ENCODE assay signal across 8 cellular contexts in the genomic region with DNA sequence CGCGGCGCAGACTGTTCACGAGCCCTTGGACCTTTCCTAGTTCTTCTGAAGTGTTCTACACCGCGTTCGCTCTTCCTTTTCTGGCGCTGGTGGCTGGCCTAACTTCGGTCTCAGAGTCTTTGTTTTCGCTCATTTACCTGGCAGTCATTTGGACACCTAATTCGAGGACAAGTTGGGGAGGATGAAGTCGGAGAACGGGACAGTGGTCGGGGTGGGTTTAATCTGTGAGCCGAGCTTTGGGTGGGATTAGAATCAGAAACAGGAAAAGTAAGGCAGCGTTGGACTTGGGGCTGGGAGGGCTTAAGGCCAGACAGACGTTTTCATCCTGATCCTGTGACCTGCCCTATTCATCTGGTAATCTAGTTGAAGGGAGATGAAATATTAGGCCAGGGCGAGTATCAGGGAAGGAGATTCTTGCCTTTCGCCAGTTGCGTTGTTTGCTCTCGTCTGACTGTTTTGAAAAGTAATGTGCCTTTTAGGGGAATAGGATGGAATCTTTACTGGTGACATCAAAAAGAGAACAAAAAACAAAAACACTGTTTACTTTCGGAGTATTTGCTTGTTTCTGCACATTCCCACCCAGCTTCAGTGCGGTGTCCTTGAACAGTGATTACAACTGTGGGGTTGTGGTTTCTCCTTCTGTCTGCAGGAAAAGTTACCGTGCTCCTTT. TPM values are rescaled to one million over a fixed set of nuclear protein-coding genes. Genes with fewer than 3 reads are reported as not detected.
DNase-seq lines count a peak whose midpoint lies in the region; ATAC-seq, FAIRE-seq and TF ChIP-seq lines count a peak whose summit lies in the region.

No MANE protein-coding gene starts in this region.

- DNase-seq in Daoy (ENCODE audit: low read depth) = peak; percentile 17
- no peak for DNase-seq in activated T-helper 1 cell treated with anti-CD3 and anti-CD28 coated beads, Interleukin-12 subunit alpha, Interleukin-12 subunit beta, Interleukin-2, Interleukin-4 antibody, amounts not matched to agents 30 ng/mL and 10 ng/mL and 1 ng/mL, durations not matched to agents 14 hours and 24 hours and 36 hours (ENCODE audit: low spot score)
- DNase-seq in heart right ventricle = peak in 1 of 2 donors; percentile 7
- peak; percentile 7 for DNase-seq in retinal pigment epithelial cell (ENCODE audit: low read depth)
- no peak for DNase-seq in RCC 7860 (ENCODE audit: low spot score)

- H3K27me3 Mint-ChIP-seq in activated T-helper 1 cell treated with anti-CD3 and anti-CD28 coated beads, Interleukin-12 subunit alpha, Interleukin-12 subunit beta, Interleukin-2, Interleukin-4 antibody, amounts not matched to agents 30 ng/mL and 10 ng/mL and 1 ng/mL, durations not matched to agents 14 hours and 24 hours and 36 hours (ENCODE audit: insufficient read depth) = peaks cover 18% of the 10 kb centered on the region

- no peaks in the 10 kb centered on the region for H3K27me3 ChIP-seq in HUES6 (ENCODE audit: control insufficient read depth, insufficient read depth, low read length)
- no peaks in the 10 kb centered on the region for H3K27me3 ChIP-seq in heart right ventricle

- peaks cover 6% of the 10 kb centered on the region for H3K36me3 Mint-ChIP-seq in activated T-helper 1 cell treated with anti-CD3 and anti-CD28 coated beads, Interleukin-12 subunit alpha, Interleukin-12 subunit beta, Interleukin-2, Interleukin-4 antibody, amounts not matched to agents 30 ng/mL and 10 ng/mL and 1 ng/mL, durations not matched to agents 14 hours and 24 hours and 36 hours (ENCODE audit: low read depth)

- 1% methylated on average over 24 of the region's 24 CpGs for WGBS in heart right ventricle, 2 donors

- no peak for FAIRE-seq in RCC 7860 (lab: Jason Lieb, UNC)

- H3K4me1 Mint-ChIP-seq in activated T-helper 1 cell treated with anti-CD3 and anti-CD28 coated beads, Interleukin-12 subunit alpha, Interleukin-12 subunit beta, Interleukin-2, Interleukin-4 antibody, amounts not matched to agents 30 ng/mL and 10 ng/mL and 1 ng/mL, durations not matched to agents 14 hours and 24 hours and 36 hours (ENCODE audit: low read depth) = peaks cover 41% of the 10 kb centered on the region

- H3K4me1 ChIP-seq in HUES6 (ENCODE audit: control insufficient read depth, insufficient read depth, low read length) = peaks cover 33% of the 10 kb centered on the region
- peaks cover 0 to 55% (median 25%) of the 10 kb centered on the region in 9 donors for H3K4me1 ChIP-seq in heart right ventricle

- TF ChIP-seq CTCF in heart right ventricle (IDR thresholded peaks at IDR 0.05) (no peak), retinal pigment epithelial cell (conservative IDR thresholded peaks at IDR 0.05; ENCODE audit: low read depth, low read length) (no peak)

- intact Hi-C loops in activated T-helper 1 cell treated with anti-CD3 and anti-CD28 coated beads, Interleukin-12 subunit alpha, Interleukin-12 subunit beta, Interleukin-2, Interleukin-4 antibody, amounts not matched to agents 30 ng/mL and 10 ng/mL and 1 ng/mL, durations not matched to agents 14 hours and 24 hours and 36 hours (cut with micrococcal nuclease) = loop anchor here (2.0 to 5.0 kb wide), 5 partner anchors 17 to 1946 kb away; a partner anchor contains a TSS
- intact Hi-C loops in heart right ventricle (cut with DNase I) = loop anchor here in 2 of 10 donors (5.0 to 10.0 kb wide), 3 partner anchors 294 to 1399 kb away; a partner anchor contains a TSS

- ATAC-seq in heart right ventricle = no peak
- no peak for ATAC-seq in GM19452 (IDR thresholded peaks at IDR 0.05; ENCODE audit: unreplicated experiment)
- no peak for ATAC-seq in GM18873 (IDR thresholded peaks at IDR 0.05; ENCODE audit: low FRiP score, unreplicated experiment)

- peak overlapping the region; percentile 89 for H3K27ac Mint-ChIP-seq in activated T-helper 1 cell treated with anti-CD3 and anti-CD28 coated beads, Interleukin-12 subunit alpha, Interleukin-12 subunit beta, Interleukin-2, Interleukin-4 antibody, amounts not matched to agents 30 ng/mL and 10 ng/mL and 1 ng/mL, durations not matched to agents 14 hours and 24 hours and 36 hours

- peak overlapping the region; percentile 90 for H3K9ac ChIP-seq in HUES6 (ENCODE audit: low read length)

- H3K27ac ChIP-seq in HUES6 (ENCODE audit: low read depth, low read length) = no peak overlapping the region; the same call in 1 of the 2 replicates
- peak overlapping the region; percentile 85 to 97 (median 96) for H3K27ac ChIP-seq in heart right ventricle

- H3K9me3 ChIP-seq in HUES6 (ENCODE audit: control insufficient read depth, insufficient read depth, low read depth, low read length) (no peaks in the 10 kb centered on the region), heart right ventricle (no peaks in the 10 kb centered on the region)

- H3K4me3 Mint-ChIP-seq in activated T-helper 1 cell treated with anti-CD3 and anti-CD28 coated beads, Interleukin-12 subunit alpha, Interleukin-12 subunit beta, Interleukin-2, Interleukin-4 antibody, amounts not matched to agents 30 ng/mL and 10 ng/mL and 1 ng/mL, durations not matched to agents 14 hours and 24 hours and 36 hours = peak overlapping the region; percentile 88

- H3K9me3 Mint-ChIP-seq in activated T-helper 1 cell treated with anti-CD3 and anti-CD28 coated beads, Interleukin-12 subunit alpha, Interleukin-12 subunit beta, Interleukin-2, Interleukin-4 antibody, amounts not matched to agents 30 ng/mL and 10 ng/mL and 1 ng/mL, durations not matched to agents 14 hours and 24 hours and 36 hours = no peaks in the 10 kb centered on the region

- H3K4me3 ChIP-seq in HUES6 (ENCODE audit: low read depth, low read length) = peak overlapping the region; percentile 93
- peak overlapping the region; percentile 71 to 98 (median 86) for H3K4me3 ChIP-seq in heart right ventricle
- H3K4me3 ChIP-seq in retinal pigment epithelial cell (ENCODE audit: low read length) = peak overlapping the region; percentile 94

- H3K36me3 ChIP-seq in HUES6 (ENCODE audit: control insufficient read depth, insufficient read depth, low read length) = no peaks in the 10 kb centered on the region
- H3K36me3 ChIP-seq in heart right ventricle = no peaks in the 10 kb centered on the region

RNA-seq across cellular contexts. Expression of a gene that starts 1.9 kb away (rescaled TPM):
- total RNA-seq in Daoy (2014; rRNA removed; shearing (Covaris generic)) = 7.5 and 9.3 TPM in 2 replicates
- total RNA-seq in activated T-helper 1 cell treated with anti-CD3 and anti-CD28 coated beads, Interleukin-12 subunit alpha, Interleukin-12 subunit beta, Interleukin-2, Interleukin-4 antibody, amounts not matched to agents 30 ng/mL and 10 ng/mL and 1 ng/mL, durations not matched to agents 14 hours and 24 hours and 36 hours = 16.9 and 17.7 TPM in 2 replicates
- total RNA-seq in heart right ventricle = 10 to 100 TPM in 2 of 10 donors, 1 to 10 TPM in 8; 5.2 to 15.0 (median 7.8) TPM
- 1 to 10 TPM; 2.9 to 3.4 TPM for polyA plus RNA-seq in heart right ventricle

Comparison
In these comparisons a context has a peak if more than half of its experiments do, and no peak if none do; other contexts are left out.
1. DNase-seq: peak in Daoy (single experiment) and retinal pigment epithelial cell (single experiment); none in activated T-helper 1 cell treated with anti-CD3 and anti-CD28 coated beads, Interleukin-12 subunit alpha, Interleukin-12 subunit beta, Interleukin-2, Interleukin-4 antibody, amounts not matched to agents 30 ng/mL and 10 ng/mL and 1 ng/mL, durations not matched to agents 14 hours and 24 hours and 36 hours (single experiment) and RCC 7860 (single experiment).
2. Peak in every context shown above with its lines, with median percentiles within 50 percentile points of each other: H3K4me3 ChIP-seq.